Comparison of ENCODE assay signal across 1 cellular context in genomic region chr1:174967845-174968705, GRCh38.
TF ChIP-seq lines count a peak whose summit lies in the region.

No MANE protein-coding gene starts in this region.

TF ChIP-seq in K562, 482 proteins besides CTCF, POLR2A, EP300 and RAD21 (continued from another document):
- no peak for TF ChIP-seq ZBTB12 (CRISPR knock-in tag; IDR thresholded peaks at IDR 0.05)
- 0 out of 2 replicates have a peak, but pooled peaks have one; percentile 17 for TF ChIP-seq ZBTB2 (IDR thresholded peaks at IDR 0.05)
- no peak for TF ChIP-seq ZFP1 (CRISPR knock-in tag; IDR thresholded peaks at IDR 0.05)
- TF ChIP-seq ZNF592 (IDR thresholded peaks at IDR 0.05): no peak
- peak; percentile 51; the same call in 1 of the 2 replicates for TF ChIP-seq SMARCA5 (IDR thresholded peaks at IDR 0.05)
- TF ChIP-seq MAFF (IDR thresholded peaks at IDR 0.05; ENCODE audit: low read length): peak; percentile 46; the same call in 1 of the 2 replicates
- TF ChIP-seq ZNF316 (IDR thresholded peaks at IDR 0.05): peak; percentile 85
- peak; percentile 49; the same call in 1 of the 2 replicates for TF ChIP-seq MAFK (IDR thresholded peaks at IDR 0.05; ENCODE audit: low read length)
- TF ChIP-seq GTF2A2 (tag; IDR thresholded peaks at IDR 0.05): no peak
- peak; percentile 1 for TF ChIP-seq MEIS2 (IDR thresholded peaks at IDR 0.05; ENCODE audit: partially characterized antibody)
- TF ChIP-seq C11orf30 (IDR thresholded peaks at IDR 0.05; ENCODE audit: low read depth): peak; percentile 67
- TF ChIP-seq TRIM25 (IDR thresholded peaks at IDR 0.05; ENCODE audit: borderline replicate concordance): 0 out of 2 replicates have a peak, but pooled peaks have one; percentile 62
- no peak for TF ChIP-seq RB1 (IDR thresholded peaks at IDR 0.05; ENCODE audit: low read depth)
- peak; percentile 16; the same call in 1 of the 2 replicates for TF ChIP-seq PKNOX1 (IDR thresholded peaks at IDR 0.05)
- TF ChIP-seq POLR2H (tag; IDR thresholded peaks at IDR 0.05; ENCODE audit: low read depth): no peak
- 0 out of 2 replicates have a peak, but pooled peaks have one; percentile 17 for TF ChIP-seq SMAD4 (CRISPR knock-in tag; conservative IDR thresholded peaks at IDR 0.05)
- no peak for TF ChIP-seq MYC (IDR thresholded peaks at IDR 0.05; ENCODE audit: low read depth, low read length)
- TF ChIP-seq MYC (CRISPR knock-in tag; IDR thresholded peaks at IDR 0.05; ENCODE audit: borderline replicate concordance, low read depth): no peak
